35 cellular contexts compared by ENCODE assay signal in genomic region chr1:20368866-20369545, GRCh38.
"Had no signal": no experiment of that assay in that cellular context is flagged by ENCODE, and none has a peak within 500 bp of the region (broad histone marks: within the 10 kb centered on the region; RNA-seq: fewer than 3 reads in every experiment).

No MANE protein-coding gene starts in this region.

- ATAC-seq: activated CD4-positive, CD25-positive, alpha-beta regulatory T cell treated with anti-CD3 and anti-CD28 coated beads, Interleukin-2, amount 50 U/mL, for 24 hours; activated naive CD4-positive, alpha-beta T cell treated with anti-CD3 and anti-CD28 coated beads, Interleukin-2, amount 50 U/mL, for 72 hours; foreskin keratinocyte; heart left ventricle; left colon; pancreas; sciatic nerve; stimulated activated memory B cell treated with anti-CD40 and anti-IgM and Interleukin-4, amounts not matched to agents 10 μg/mL and 1 μg/mL and 100 μg/mL, for 72 hours; stimulated activated naive CD8-positive, alpha-beta T cell treated with anti-CD3 and anti-CD28 coated beads, Interleukin-15, amount 100 ng/mL, for 72 hours had no signal

- H3K9me3 ChIP-seq: esophagus muscularis mucosa, heart left ventricle, neutrophil, pancreas, prostate gland, upper lobe of left lung, vagina had no signal

- H3K4me3 Mint-ChIP-seq: activated CD4-positive, alpha-beta memory T cell treated with anti-CD3 and anti-CD28 coated beads for 36 hours; activated T-helper 1 cell treated with anti-CD3 and anti-CD28 coated beads, Interleukin-12 subunit alpha, Interleukin-12 subunit beta, Interleukin-2, Interleukin-4 antibody, amounts not matched to agents 30 ng/mL and 10 ng/mL and 1 ng/mL, durations not matched to agents 14 hours and 24 hours and 36 hours; immature natural killer cell; mesothelial cell of epicardium; naive B cell; nephron progenitor cell; stimulated activated memory B cell treated with anti-CD40 and anti-IgM and Interleukin-4, amounts not matched to agents 10 μg/mL and 1 μg/mL and 100 μg/mL, for 72 hours; stimulated activated naive CD8-positive, alpha-beta T cell treated with anti-CD3 and anti-CD28 coated beads, Interleukin-15, amount 100 ng/mL, for 72 hours had no signal

- H3K4me1 Mint-ChIP-seq: immature natural killer cell had no signal

- H3K4me3 ChIP-seq: esophagus muscularis mucosa, heart left ventricle, pancreas, prostate gland, upper lobe of left lung, vagina had no signal

- H3K36me3 ChIP-seq: esophagus muscularis mucosa, heart left ventricle, neutrophil, pancreas, prostate gland, upper lobe of left lung, vagina had no signal

- H3K27me3 ChIP-seq: vagina had no signal

- H3K27ac Mint-ChIP-seq: activated CD4-positive, alpha-beta memory T cell treated with anti-CD3 and anti-CD28 coated beads for 36 hours; activated naive CD4-positive, alpha-beta T cell treated with anti-CD3 and anti-CD28 coated beads, Interleukin-2, amount 50 U/mL, for 72 hours; activated T-helper 1 cell treated with anti-CD3 and anti-CD28 coated beads, Interleukin-12 subunit alpha, Interleukin-12 subunit beta, Interleukin-2, Interleukin-4 antibody, amounts not matched to agents 30 ng/mL and 10 ng/mL and 1 ng/mL, durations not matched to agents 14 hours and 24 hours and 36 hours; immature natural killer cell; mesothelial cell of epicardium; naive B cell; nephron progenitor cell; stimulated activated memory B cell treated with anti-CD40 and anti-IgM and Interleukin-4, amounts not matched to agents 10 μg/mL and 1 μg/mL and 100 μg/mL, for 72 hours; stimulated activated naive CD8-positive, alpha-beta T cell treated with anti-CD3 and anti-CD28 coated beads, Interleukin-15, amount 100 ng/mL, for 72 hours had no signal

- H3K27ac ChIP-seq: esophagus muscularis mucosa, foreskin keratinocyte, heart left ventricle, neutrophil, pancreas, prostate gland, upper lobe of left lung, vagina had no signal

- H3K36me3 Mint-ChIP-seq: activated CD4-positive, alpha-beta memory T cell treated with anti-CD3 and anti-CD28 coated beads for 36 hours; mesothelial cell of epicardium; stimulated activated memory B cell treated with anti-CD40 and anti-IgM and Interleukin-4, amounts not matched to agents 10 μg/mL and 1 μg/mL and 100 μg/mL, for 72 hours had no signal

- H3K4me1 ChIP-seq: foreskin keratinocyte, prostate gland had no signal

- H3K9me3 Mint-ChIP-seq: activated CD4-positive, alpha-beta memory T cell treated with anti-CD3 and anti-CD28 coated beads for 36 hours; activated naive CD4-positive, alpha-beta T cell treated with anti-CD3 and anti-CD28 coated beads, Interleukin-2, amount 50 U/mL, for 72 hours; activated T-helper 1 cell treated with anti-CD3 and anti-CD28 coated beads, Interleukin-12 subunit alpha, Interleukin-12 subunit beta, Interleukin-2, Interleukin-4 antibody, amounts not matched to agents 30 ng/mL and 10 ng/mL and 1 ng/mL, durations not matched to agents 14 hours and 24 hours and 36 hours; immature natural killer cell; mesothelial cell of epicardium; nephron progenitor cell; stimulated activated memory B cell treated with anti-CD40 and anti-IgM and Interleukin-4, amounts not matched to agents 10 μg/mL and 1 μg/mL and 100 μg/mL, for 72 hours; stimulated activated naive CD8-positive, alpha-beta T cell treated with anti-CD3 and anti-CD28 coated beads, Interleukin-15, amount 100 ng/mL, for 72 hours had no signal

- DNase-seq: activated CD4-positive, alpha-beta memory T cell treated with anti-CD3 and anti-CD28 coated beads for 36 hours; activated CD4-positive, alpha-beta T cell treated with anti-CD3 and anti-CD28 coated beads for 48 hours; activated CD8-positive, alpha-beta memory T cell treated with anti-CD3 and anti-CD28 coated beads, Interleukin-2, amount 50 U/mL, for 4 hours; activated gamma-delta T cell treated with Interleukin-2 at 50 U/mL for 16 hours; activated T-cell treated with anti-CD3 and anti-CD28 coated beads, Interleukin-2, amount 50 U/mL, for 1 hour; anterior cingulate cortex; dermis blood vessel endothelial cell; effector CD4-positive, alpha-beta T cell; foreskin keratinocyte; hypothalamus; immature natural killer cell; kidney; left colon; naive B cell; nephron progenitor cell; pancreas; retina; small intestine; stimulated activated CD4-positive, alpha-beta T cell treated with anti-CD3 and anti-CD28 coated beads, Interleukin-1b, Interleukin-23, amount 100 ng/mL, for 48 hours; stimulated activated CD4-positive, alpha-beta T cell treated with anti-CD3 and anti-CD28 coated beads, Interleukin-4, amount 100 ng/mL, for 4 hours; stimulated activated CD8-positive, alpha-beta memory T cell treated with anti-CD3 and anti-CD28 coated beads, Interleukin-4, amount 100 ng/mL, for 48 hours; stimulated activated naive CD8-positive, alpha-beta T cell treated with anti-CD3 and anti-CD28 coated beads, Interleukin-15, amount 100 ng/mL, for 72 hours; substantia nigra; upper lobe of left lung had no signal
